Comparison of ENCODE assay signal across 1 cellular context in the genomic region with DNA sequence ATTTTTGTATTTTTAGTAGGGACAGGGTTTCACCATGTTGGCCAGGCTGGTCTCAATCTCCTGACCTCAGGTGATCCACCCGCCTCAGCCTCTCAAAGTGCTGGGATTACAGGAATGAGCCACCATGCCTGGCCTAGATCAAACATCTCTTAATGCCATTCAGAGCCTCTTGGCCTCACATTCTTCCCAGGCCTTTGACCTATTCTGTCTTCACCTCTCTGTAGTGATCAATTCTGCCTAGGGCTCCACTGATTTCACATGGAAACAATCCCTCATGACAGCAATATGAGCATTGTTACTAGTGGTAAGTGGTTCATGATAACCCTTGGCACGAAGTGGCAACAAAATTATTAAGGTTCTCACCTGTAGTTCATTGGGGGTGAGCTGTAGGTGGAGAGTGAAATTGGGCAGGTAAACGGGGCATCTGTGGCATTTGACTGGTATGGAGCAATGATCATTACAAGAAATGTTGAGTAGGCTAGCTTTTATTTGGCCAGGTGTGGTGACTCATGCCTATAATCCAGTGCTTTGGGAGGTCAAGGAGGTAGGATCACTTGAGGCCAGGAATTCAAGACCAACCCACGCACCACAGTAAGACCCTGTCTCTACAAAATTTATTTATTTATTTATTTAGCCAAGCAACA.
TF ChIP-seq lines count a peak whose summit lies in the region.

No MANE protein-coding gene starts in this region.

TF ChIP-seq in A549, 52 proteins besides CTCF, POLR2A, EP300 and RAD21 (continued from another document):
- TF ChIP-seq, protein P1, sequence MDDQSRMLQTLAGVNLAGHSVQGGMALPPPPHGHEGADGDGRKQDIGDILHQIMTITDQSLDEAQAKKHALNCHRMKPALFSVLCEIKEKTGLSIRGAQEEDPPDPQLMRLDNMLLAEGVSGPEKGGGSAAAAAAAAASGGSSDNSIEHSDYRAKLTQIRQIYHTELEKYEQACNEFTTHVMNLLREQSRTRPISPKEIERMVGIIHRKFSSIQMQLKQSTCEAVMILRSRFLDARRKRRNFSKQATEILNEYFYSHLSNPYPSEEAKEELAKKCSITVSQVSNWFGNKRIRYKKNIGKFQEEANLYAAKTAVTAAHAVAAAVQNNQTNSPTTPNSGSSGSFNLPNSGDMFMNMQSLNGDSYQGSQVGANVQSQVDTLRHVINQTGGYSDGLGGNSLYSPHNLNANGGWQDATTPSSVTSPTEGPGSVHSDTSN (IDR thresholded peaks at IDR 0.05) = no peak
TF ChIP-seq in A549: peak in this region for 1.
